17 cellular contexts compared by ENCODE assay signal in genomic region chr2:123808243-123808642, GRCh38.
DNase-seq lines count a peak whose midpoint lies in the region; TF ChIP-seq lines count a peak whose summit lies in the region.
"Had no signal": no experiment of that assay in that cellular context is flagged by ENCODE, and none has a peak within 500 bp of the region (broad histone marks: within the 10 kb centered on the region; RNA-seq: fewer than 3 reads in every experiment).

No MANE protein-coding gene starts in this region.

- WGBS in endodermal cell (ENCODE audit: insufficient coverage in 1 of 2, insufficient read length in 1 of 2), 2 experiments, result 91 to 100% methylated on average over 1 to 2 of the region's 2 CpGs

- H3K4me1 ChIP-seq in OCI-LY3 (ENCODE audit: low read length) (no peaks in the 10 kb centered on the region), endodermal cell (ENCODE audit: control insufficient read depth, insufficient read depth, low read length) (no peaks in the 10 kb centered on the region), neural progenitor cell (no peaks in the 10 kb centered on the region)
- H3K4me1 ChIP-seq: BLaER1 treated with 17β-estradiol and CSF1 and Interleukin-3, amounts not matched to agents 10 nM and 100 nM had no signal

- H3K27ac Mint-ChIP-seq in endodermal cell, result no peak overlapping the region
- H3K27ac Mint-ChIP-seq in neural progenitor cell, result no peak overlapping the region
- H3K27ac Mint-ChIP-seq in activated naive CD4-positive, alpha-beta T cell treated with anti-CD3 and anti-CD28 coated beads for 36 hours, result no peak overlapping the region

- H4K20me1 ChIP-seq in OCI-LY3 (ENCODE audit: insufficient read depth, low read length) (no peaks in the 10 kb centered on the region), neural progenitor cell (ENCODE audit: low read depth) (no peaks in the 10 kb centered on the region)
- H4K20me1 ChIP-seq: BLaER1 treated with 17β-estradiol and CSF1 and Interleukin-3, amounts not matched to agents 10 nM and 100 nM had no signal

- intact Hi-C loops in activated naive CD4-positive, alpha-beta T cell treated with anti-CD3 and anti-CD28 coated beads for 36 hours (cut with micrococcal nuclease), result no loop called here

- peaks cover 44% of the 10 kb centered on the region for H3K9me3 Mint-ChIP-seq in endodermal cell
- peaks cover 16% of the 10 kb centered on the region for H3K9me3 Mint-ChIP-seq in neural progenitor cell
- H3K9me3 Mint-ChIP-seq in activated naive CD4-positive, alpha-beta T cell treated with anti-CD3 and anti-CD28 coated beads for 36 hours, result peaks cover 22% of the 10 kb centered on the region

- H3F3A ChIP-seq in neural progenitor cell (ENCODE audit: low read depth), result no peaks in the 10 kb centered on the region

- H3K4me3 ChIP-seq in OCI-LY3 (ENCODE audit: low read length), result no peak overlapping the region
- no peak overlapping the region for H3K4me3 ChIP-seq in endodermal cell (ENCODE audit: low read length)
- H3K4me3 ChIP-seq in neural progenitor cell, result no peak overlapping the region
- H3K4me3 ChIP-seq: BLaER1 treated with 17β-estradiol and CSF1 and Interleukin-3, amounts not matched to agents 10 nM and 100 nM had no signal

- H3K9ac ChIP-seq in OCI-LY3 (ENCODE audit: low read length) (no peak overlapping the region), endodermal cell (ENCODE audit: extremely low read depth, low read length, poor library complexity, severe bottlenecking) (no peak overlapping the region), neural progenitor cell (no peak overlapping the region)
- H3K9ac ChIP-seq: BLaER1 treated with 17β-estradiol and CSF1 and Interleukin-3, amounts not matched to agents 10 nM and 100 nM had no signal

- H3K4me2 ChIP-seq in OCI-LY3 (ENCODE audit: low read length) (no peak overlapping the region), neural progenitor cell (no peak overlapping the region)
- H3K4me2 ChIP-seq: BLaER1 treated with 17β-estradiol and CSF1 and Interleukin-3, amounts not matched to agents 10 nM and 100 nM had no signal

- no peak overlapping the region for H2AFZ ChIP-seq in OCI-LY3 (ENCODE audit: low read depth, low read length)
- H2AFZ ChIP-seq in neural progenitor cell (replicated peaks), result no peak overlapping the region

- H3K4me1 Mint-ChIP-seq in endodermal cell, result peaks cover 2% of the 10 kb centered on the region
- H3K4me1 Mint-ChIP-seq in neural progenitor cell, result no peaks in the 10 kb centered on the region
- H3K4me1 Mint-ChIP-seq in activated naive CD4-positive, alpha-beta T cell treated with anti-CD3 and anti-CD28 coated beads for 36 hours (ENCODE audit: low read depth), result no peaks in the 10 kb centered on the region
- H3K4me1 Mint-ChIP-seq: IgD-negative memory B cell had no signal

- no peak overlapping the region for H3K27ac ChIP-seq in OCI-LY3 (ENCODE audit: low read length)
- H3K27ac ChIP-seq in endodermal cell (ENCODE audit: low read depth, low read length), result no peak overlapping the region
- no peak overlapping the region for H3K27ac ChIP-seq in neural progenitor cell
- H3K27ac ChIP-seq: BLaER1 treated with 17β-estradiol and CSF1 and Interleukin-3, amounts not matched to agents 10 nM and 100 nM had no signal

- H3K27me3 Mint-ChIP-seq in endodermal cell (ENCODE audit: insufficient read depth) (no peaks in the 10 kb centered on the region), neural progenitor cell (ENCODE audit: insufficient read depth, low read depth) (no peaks in the 10 kb centered on the region)
- no peaks in the 10 kb centered on the region for H3K27me3 Mint-ChIP-seq in activated naive CD4-positive, alpha-beta T cell treated with anti-CD3 and anti-CD28 coated beads for 36 hours (ENCODE audit: low read depth)
- H3K27me3 Mint-ChIP-seq: IgD-negative memory B cell had no signal

- no peaks in the 10 kb centered on the region for H3K9me3 ChIP-seq in OCI-LY3 (ENCODE audit: insufficient read depth, low read length)
- peaks cover 66% of the 10 kb centered on the region for H3K9me3 ChIP-seq in endodermal cell (ENCODE audit: control insufficient read depth, low read length)
- no peaks in the 10 kb centered on the region for H3K9me3 ChIP-seq in neural progenitor cell (ENCODE audit: low read depth)

- CTCF ChIA-PET in activated naive CD4-positive, alpha-beta T cell treated with anti-CD3 and anti-CD28 coated beads for 36 hours (lab: Charles Lee), result no interaction called here

- peak; percentile 4 for DNase-seq in NCI-H82 (lab: John Stamatoyannopoulos, UW)
- no peak for DNase-seq in NCI-H82 treated with DMSO at 0.1 percent for 48 hours (lab: John Stamatoyannopoulos, UW; ENCODE audit: unreplicated experiment)
- peak; percentile 81 for DNase-seq in endodermal cell
- peak; percentile 3 for DNase-seq in neural progenitor cell (ENCODE audit: low spot score)
- DNase-seq in activated naive CD4-positive, alpha-beta T cell treated with anti-CD3 and anti-CD28 coated beads for 36 hours, result no peak
- no peak for DNase-seq in nucleus accumbens (lab: John Stamatoyannopoulos, UW)
- DNase-seq in pons (ENCODE audit: low spot score), result no peak
- DNase-seq: DMS 273 treated with DMSO at 0.1 percent for 48 hours, MV-4-11, NCI-H1436, NCI-H2029, NCI-H510A, NCI-H774, SHP77 treated with DMSO at 0.1 percent for 48 hours had no signal

- H3K27me3 ChIP-seq in OCI-LY3 (ENCODE audit: low read depth, low read length) (no peaks in the 10 kb centered on the region), endodermal cell (ENCODE audit: control insufficient read depth, insufficient read depth, low read length, poor library complexity, severe bottlenecking) (no peaks in the 10 kb centered on the region), neural progenitor cell (no peaks in the 10 kb centered on the region)
- H3K27me3 ChIP-seq: BLaER1 treated with 17β-estradiol and CSF1 and Interleukin-3, amounts not matched to agents 10 nM and 100 nM had no signal

- H3K36me3 Mint-ChIP-seq in endodermal cell (ENCODE audit: low read depth) (peaks cover 11% of the 10 kb centered on the region), neural progenitor cell (no peaks in the 10 kb centered on the region)
- H3K36me3 Mint-ChIP-seq in activated naive CD4-positive, alpha-beta T cell treated with anti-CD3 and anti-CD28 coated beads for 36 hours (ENCODE audit: low read depth), result no peaks in the 10 kb centered on the region
- H3K36me3 Mint-ChIP-seq: IgD-negative memory B cell had no signal

- no peak overlapping the region for H3K4me3 Mint-ChIP-seq in endodermal cell
- no peak overlapping the region for H3K4me3 Mint-ChIP-seq in neural progenitor cell
- no peak overlapping the region for H3K4me3 Mint-ChIP-seq in activated naive CD4-positive, alpha-beta T cell treated with anti-CD3 and anti-CD28 coated beads for 36 hours
- H3K4me3 Mint-ChIP-seq: IgD-negative memory B cell had no signal

- H3K36me3 ChIP-seq in OCI-LY3 (replicated peaks; ENCODE audit: low read depth, low read length) (no peaks in the 10 kb centered on the region), endodermal cell (ENCODE audit: control insufficient read depth, insufficient read depth, low read length) (no peaks in the 10 kb centered on the region), neural progenitor cell (no peaks in the 10 kb centered on the region)
- H3K36me3 ChIP-seq: BLaER1 treated with 17β-estradiol and CSF1 and Interleukin-3, amounts not matched to agents 10 nM and 100 nM had no signal

- TF ChIP-seq CTCF in OCI-LY3 (IDR thresholded peaks at IDR 0.05; ENCODE audit: low read depth, low read length) (peak; percentile 27), endodermal cell (conservative IDR thresholded peaks at IDR 0.05) (peak; percentile 63), neural progenitor cell (IDR thresholded peaks at IDR 0.05) (peak; percentile 35)

- H3K79me2 ChIP-seq in OCI-LY3 (ENCODE audit: low read length) (no peaks in the 10 kb centered on the region), neural progenitor cell (ENCODE audit: low read depth) (no peaks in the 10 kb centered on the region)

Comparison
In these comparisons a context has a peak if more than half of its experiments do, and no peak if none do; other contexts are left out.
1. DNase-seq: peak in NCI-H82 (single experiment), endodermal cell (single experiment) and neural progenitor cell (single experiment); none in NCI-H82 treated with DMSO at 0.1 percent for 48 hours (single experiment), activated naive CD4-positive, alpha-beta T cell treated with anti-CD3 and anti-CD28 coated beads for 36 hours (single experiment), nucleus accumbens (0 of 56) and pons (single experiment).
2. Peak in every context shown above with its lines, with median percentiles within 50 percentile points of each other: CTCF ChIP-seq.